Comparison of ENCODE assay signal across 13 cellular contexts in the genomic region with DNA sequence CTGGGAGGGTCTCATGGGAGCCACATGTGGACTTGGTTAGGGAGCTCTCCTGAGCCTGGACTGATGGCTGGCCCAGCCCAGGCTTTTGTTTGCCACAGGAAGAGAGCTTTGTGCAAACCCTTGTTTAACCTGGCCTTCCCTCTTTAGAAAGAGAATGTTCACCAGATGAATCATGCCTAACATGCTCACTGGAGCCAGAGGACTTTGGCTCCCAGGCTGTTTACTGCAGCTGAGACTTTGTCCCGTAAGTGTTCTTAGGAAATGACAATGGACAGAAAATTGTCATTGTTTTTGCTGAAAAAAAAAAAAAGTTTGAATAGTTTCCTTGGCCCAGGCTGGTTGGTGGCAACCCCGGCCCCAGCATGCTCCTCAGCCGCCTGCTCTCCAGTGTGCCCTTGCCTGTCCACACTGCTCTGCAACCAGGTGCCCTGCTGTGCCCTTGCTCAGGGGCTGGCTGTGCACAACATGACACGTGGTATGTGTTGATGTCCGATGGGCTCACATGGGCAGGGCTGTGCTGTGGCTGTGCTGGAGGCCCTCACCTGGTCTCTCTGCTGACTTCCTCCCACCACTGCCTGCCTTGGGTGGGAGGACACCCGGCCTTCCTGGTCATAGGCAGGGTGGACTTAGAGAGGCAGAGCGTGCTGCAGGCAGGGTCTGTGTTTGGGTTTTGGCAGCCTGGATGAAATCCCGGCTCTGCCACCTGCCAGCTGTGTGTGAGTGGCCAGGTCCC.
A peak's percentile ranks its signal among the peaks of the same experiment; 100 is the strongest.
DNase-seq lines count a peak whose midpoint lies in the region; ATAC-seq and TF ChIP-seq lines count a peak whose summit lies in the region.
"Had no signal": no experiment of that assay in that cellular context is flagged by ENCODE, and none has a peak within 500 bp of the region (broad histone marks: within the 10 kb centered on the region; RNA-seq: fewer than 3 reads in every experiment).

No MANE protein-coding gene starts in this region.

- intact Hi-C loops in left cardiac atrium (cut with DNase I): loop anchor here in 1 of 2 donors (10.0 kb wide), 1 partner anchor 169 kb away; no protein-coding TSS in a partner anchor

- H2BK5ac ChIP-seq in H9 (ENCODE audit: insufficient read length, low read length): no peak overlapping the region

- no peaks in the 10 kb centered on the region for H4K20me1 ChIP-seq in H9 (ENCODE audit: control insufficient read depth, insufficient read depth, insufficient read length)

- no peak overlapping the region for H2AFZ ChIP-seq in H9 (ENCODE audit: low read length)

- H3K4me3 Mint-ChIP-seq in H9: no peak overlapping the region

- no peak overlapping the region for H3K4ac ChIP-seq in H9 (ENCODE audit: low read depth, low read length)

- H3K9ac ChIP-seq in H9 (ENCODE audit: extremely low read depth, insufficient read length, low read length): no peak overlapping the region

- H3K4me1 ChIP-seq in H9 (ENCODE audit: insufficient read depth, low read length): no peaks in the 10 kb centered on the region

- no peak overlapping the region for H4K5ac ChIP-seq in H9 (ENCODE audit: insufficient read length, low read depth, low read length)

- H3K14ac ChIP-seq in H9 (ENCODE audit: insufficient read depth, low read length): no peak overlapping the region

- H3K4me2 ChIP-seq in H9 (ENCODE audit: insufficient read depth, insufficient read length, low read length): no peak overlapping the region

- H3K9me3 ChIP-seq in H9 (ENCODE audit: control insufficient read depth, low read depth, low read length): no peaks in the 10 kb centered on the region
- H3K9me3 ChIP-seq: ovary had no signal

- H3K4me1 Mint-ChIP-seq in H9: peaks cover 0 to 2% of the 10 kb centered on the region in 2 experiments; a peak in 1 of 4 replicates

- H3K23ac ChIP-seq in H9 (ENCODE audit: insufficient read length, low read depth, low read length): no peak overlapping the region

- WGBS in H9 (ENCODE audit: extremely low coverage, insufficient read length, low lambda C conversion rate): no CpG with 5 or more reads among the region's 8 CpGs

- no peaks in the 10 kb centered on the region for H3K9me3 Mint-ChIP-seq in H9

- H2BK20ac ChIP-seq in H9 (ENCODE audit: low read depth, low read length, poor library complexity, severe bottlenecking): no peak overlapping the region

- H2BK15ac ChIP-seq in H9 (ENCODE audit: low read depth, low read length): no peak overlapping the region

- ATAC-seq in left cardiac atrium: peak; percentile 66 to 85
- no peak for ATAC-seq in GM21737 (IDR thresholded peaks at IDR 0.05; ENCODE audit: unreplicated experiment)
- ATAC-seq in GM21526 (IDR thresholded peaks at IDR 0.05; ENCODE audit: low FRiP score, unreplicated experiment): no peak

- H3K18ac ChIP-seq in H9 (ENCODE audit: insufficient read length, low read depth, low read length): no peak overlapping the region

- no peak overlapping the region for H3T11ph ChIP-seq in H9 (ENCODE audit: low read length)

- H3K27ac ChIP-seq in H9 (ENCODE audit: insufficient read length, low read depth, low read length): no peak overlapping the region
- H3K27ac ChIP-seq: ovary, SK-N-MC had no signal

- H3K79me1 ChIP-seq in H9 (ENCODE audit: insufficient read depth, low read depth, low read length, poor library complexity, severe bottlenecking): no peaks in the 10 kb centered on the region

- DNase-seq in GM04503 (ENCODE audit: low read depth) (peak; percentile 71), astrocyte of the hippocampus (ENCODE audit: low read depth, low spot score) (peak; percentile 90), left cardiac atrium (peak; percentile 55), renal cortical epithelial cell (ENCODE audit: low read depth) (peak; percentile 39), H9 (no peak), retina (no peak)
- DNase-seq: activated T-cell treated with anti-CD3 and anti-CD28 coated beads, Interleukin-2, amount 50 U/mL, for 1 hour; DMS79 treated with DMSO at 0.1 percent for 48 hours; NCI-H146 had no signal

- H4K8ac ChIP-seq in H9 (replicated peaks; ENCODE audit: insufficient read length, low read depth, low read length): no peak overlapping the region

- H3K36me3 Mint-ChIP-seq in H9 (ENCODE audit: insufficient read depth in 1 of 3, low read depth in 3 of 3): no peaks in the 10 kb centered on the region

- no peaks in the 10 kb centered on the region for H3K27me3 ChIP-seq in H9 (ENCODE audit: insufficient read depth, low read length)
- H3K27me3 ChIP-seq: ovary had no signal

- no peak overlapping the region; a peak in 1 of 7 replicates for H3K27ac Mint-ChIP-seq in H9

- no peak overlapping the region for H2AK5ac ChIP-seq in H9 (ENCODE audit: insufficient read length, low read length)

- no peak overlapping the region for H4K91ac ChIP-seq in H9 (ENCODE audit: insufficient read length, low read depth, low read length)

- no peak overlapping the region for H2BK120ac ChIP-seq in H9 (ENCODE audit: low read depth, low read length, poor library complexity, severe bottlenecking)

- H2BK12ac ChIP-seq in H9 (ENCODE audit: insufficient read length, low read depth, low read length): no peak overlapping the region

- peaks cover 4% of the 10 kb centered on the region for H3K27me3 Mint-ChIP-seq in H9 (ENCODE audit: low read depth)

- no peak for TF ChIP-seq CTCF in H9 (conservative IDR thresholded peaks at IDR 0.05)

- no peaks in the 10 kb centered on the region for H3K23me2 ChIP-seq in H9 (ENCODE audit: insufficient read length, low read depth, low read length, poor library complexity, severe bottlenecking)

- no peaks in the 10 kb centered on the region for H3K79me2 ChIP-seq in H9 (ENCODE audit: insufficient read depth, low read length)

- no peak overlapping the region for H3K56ac ChIP-seq in H9 (ENCODE audit: insufficient read length, low read depth, low read length)

Comparison
In these comparisons a context has a peak if more than half of its experiments do, and no peak if none do; other contexts are left out.
1. DNase-seq: peak in GM04503 (single experiment), astrocyte of the hippocampus (single experiment), left cardiac atrium (single experiment) and renal cortical epithelial cell (single experiment); none in H9 (single experiment) and retina (single experiment).
2. ATAC-seq: peak in left cardiac atrium (2 of 2); none in GM21737 (single experiment) and GM21526 (single experiment).